Comparison of ENCODE assay signal across 11 cellular contexts in genomic region chr1:44946720-44947059, GRCh38. TPM values are rescaled to one million over a fixed set of nuclear protein-coding genes. Genes with fewer than 3 reads are reported as not detected.
DNase-seq lines count a peak whose midpoint lies in the region; TF ChIP-seq lines count a peak whose summit lies in the region.
"Had no signal": no experiment of that assay in that cellular context is flagged by ENCODE, and none has a peak within 500 bp of the region (broad histone marks: within the 10 kb centered on the region; RNA-seq: fewer than 3 reads in every experiment).

No MANE protein-coding gene starts in this region.

- no peaks in the 10 kb centered on the region for H3K27me3 ChIP-seq in BLaER1 treated with 17β-estradiol and CSF1 and Interleukin-3, amounts not matched to agents 10 nM and 100 nM
- H3K27me3 ChIP-seq in SJCRH30 (no peaks in the 10 kb centered on the region), esophagus muscularis mucosa (no peaks in the 10 kb centered on the region), sigmoid colon (no peaks in the 10 kb centered on the region), H7 (ENCODE audit: control insufficient read depth, insufficient read depth, low read length) (no peaks in the 10 kb centered on the region), neuronal stem cell (ENCODE audit: control insufficient read depth in 3 of 3, insufficient read depth in 3 of 3, low read depth in 1 of 3, low read length in 3 of 3) (no peaks in the 10 kb centered on the region)

- H3K36me3 ChIP-seq in BLaER1 treated with 17β-estradiol and CSF1 and Interleukin-3, amounts not matched to agents 10 nM and 100 nM: peaks cover under 1 to 19% (median 5%) of the 10 kb centered on the region in 11 experiments; a peak in 16 of 22 replicates
- no peaks in the 10 kb centered on the region for H3K36me3 ChIP-seq in SJCRH30
- H3K36me3 ChIP-seq in esophagus muscularis mucosa: no peaks in the 10 kb centered on the region
- H3K36me3 ChIP-seq in sigmoid colon: no peaks in the 10 kb centered on the region
- no peaks in the 10 kb centered on the region for H3K36me3 ChIP-seq in H7 (replicated peaks; ENCODE audit: control insufficient read depth, insufficient read depth, low read length)
- H3K36me3 ChIP-seq in neuronal stem cell (replicated peaks in 1 of 2; ENCODE audit: control insufficient read depth in 2 of 2, insufficient read depth in 2 of 2, low read length in 2 of 2): no peaks in the 10 kb centered on the region

- H4K91ac ChIP-seq in neuronal stem cell (ENCODE audit: low read depth, low read length, poor library complexity): no peak overlapping the region

- TF ChIP-seq CTCF in esophagus muscularis mucosa (IDR thresholded peaks at IDR 0.05) (no peak), sigmoid colon (IDR thresholded peaks at IDR 0.05) (no peak)

- H3K14ac ChIP-seq in neuronal stem cell (ENCODE audit: low read length): no peak overlapping the region

- H2AFZ ChIP-seq in neuronal stem cell (ENCODE audit: low read length): no peak overlapping the region

- no peak overlapping the region for H3K18ac ChIP-seq in neuronal stem cell (ENCODE audit: low read length)

- no peak overlapping the region for H3K23ac ChIP-seq in neuronal stem cell (ENCODE audit: low read depth, low read length, poor library complexity)

- TF ChIP-seq POLR2A in esophagus muscularis mucosa (IDR thresholded peaks at IDR 0.05; ENCODE audit: low read depth) (no peak), sigmoid colon (IDR thresholded peaks at IDR 0.05) (no peak)

- H3K9ac ChIP-seq in BLaER1 treated with 17β-estradiol and CSF1 and Interleukin-3, amounts not matched to agents 10 nM and 100 nM: peak overlapping the region in 2 of 11 experiments; percentile 6 to 54; a peak in 1 of 22 replicates
- H3K9ac ChIP-seq in neuronal stem cell (ENCODE audit: low read depth, low read length, poor library complexity): no peak overlapping the region

- DNase-seq in SJCRH30 (no peak), esophagus muscularis mucosa (ENCODE audit: extremely low spot score) (no peak), sigmoid colon (no peak), amygdala (lab: John Stamatoyannopoulos, UW) (no peak), H7 (no peak), neuronal stem cell (ENCODE audit: low spot score) (no peak)
- DNase-seq in activated naive CD4-positive, alpha-beta T cell treated with Interleukin-2 at 50 U/mL for 16 hours: no peak
- DNase-seq: activated B cell treated with CpG ODN at 0.5 μM for 24 hours, NCI-H1417 treated with DMSO at 0.1 percent for 48 hours, NCI-H748 treated with DMSO at 0.1 percent for 48 hours had no signal

- no peak overlapping the region for H2BK5ac ChIP-seq in neuronal stem cell (ENCODE audit: low read length)

- H3K79me1 ChIP-seq in neuronal stem cell (ENCODE audit: low read depth, low read length): no peaks in the 10 kb centered on the region

- H2AK5ac ChIP-seq in neuronal stem cell (ENCODE audit: low read depth, low read length): no peak overlapping the region

- peak overlapping the region; percentile 55 to 90 (median 76); a peak in 21 of 22 replicates for H3K4me2 ChIP-seq in BLaER1 treated with 17β-estradiol and CSF1 and Interleukin-3, amounts not matched to agents 10 nM and 100 nM
- H3K4me2 ChIP-seq in neuronal stem cell (ENCODE audit: insufficient read depth, low read length, poor library complexity, severe bottlenecking): no peak overlapping the region

- no peak overlapping the region for H4K8ac ChIP-seq in neuronal stem cell (ENCODE audit: low read depth, low read length)

- whole genome bisulfite sequencing in esophagus muscularis mucosa: 70% methylated on average over 1 of the region's 1 CpG
- 61 to 76% methylated on average over 1 of the region's 1 CpG for WGBS in sigmoid colon, 2 donors
- WGBS in neuronal stem cell (ENCODE audit: extremely low coverage in 2 of 2, insufficient read length in 2 of 2, insufficient replicate concordance in 1 of 2), 2 donors: no CpG with 5 or more reads among the region's 1 CpG

- H3K4me3 ChIP-seq in BLaER1 treated with 17β-estradiol and CSF1 and Interleukin-3, amounts not matched to agents 10 nM and 100 nM: no peak overlapping the region; a peak in 1 of 20 replicates
- H3K4me3 ChIP-seq in SJCRH30 (peak overlapping the region; percentile 37; the same call in 1 of the 2 replicates), esophagus muscularis mucosa (no peak overlapping the region), sigmoid colon (no peak overlapping the region), H7 (ENCODE audit: insufficient read depth, low read depth, low read length) (no peak overlapping the region), neuronal stem cell (ENCODE audit: low read length in 2 of 2) (no peak overlapping the region)

- no peak overlapping the region for H2BK15ac ChIP-seq in neuronal stem cell (ENCODE audit: low read length)

- peak overlapping the region in 5 of 11 experiments; percentile 11 to 46 (median 26); a peak in 5 of 22 replicates for H3K27ac ChIP-seq in BLaER1 treated with 17β-estradiol and CSF1 and Interleukin-3, amounts not matched to agents 10 nM and 100 nM
- H3K27ac ChIP-seq in SJCRH30: peak overlapping the region; percentile 91
- peak overlapping the region; percentile 63 to 82 (median 72) for H3K27ac ChIP-seq in esophagus muscularis mucosa (replicated peaks in 1 of 4)
- H3K27ac ChIP-seq in sigmoid colon: peak overlapping the region; percentile 52 to 74 (median 66)
- H3K27ac ChIP-seq in neuronal stem cell (replicated peaks; ENCODE audit: low read length): no peak overlapping the region

- TF ChIP-seq EP300 in esophagus muscularis mucosa (IDR thresholded peaks at IDR 0.05) (no peak), sigmoid colon (IDR thresholded peaks at IDR 0.05) (no peak)

- H3K4ac ChIP-seq in neuronal stem cell (ENCODE audit: low read length): no peak overlapping the region

- H2BK120ac ChIP-seq in neuronal stem cell (ENCODE audit: low read depth, low read length): no peak overlapping the region

- no peaks in the 10 kb centered on the region for H3K9me3 ChIP-seq in BLaER1 treated with 17β-estradiol and CSF1 and Interleukin-3, amounts not matched to agents 10 nM and 100 nM (replicated peaks in 1 of 11)
- no peaks in the 10 kb centered on the region for H3K9me3 ChIP-seq in SJCRH30 (replicated peaks)
- H3K9me3 ChIP-seq in esophagus muscularis mucosa: no peaks in the 10 kb centered on the region
- no peaks in the 10 kb centered on the region for H3K9me3 ChIP-seq in sigmoid colon
- H3K9me3 ChIP-seq in neuronal stem cell (replicated peaks in 1 of 2; ENCODE audit: control insufficient read depth in 2 of 2, insufficient read depth in 1 of 2, low read depth in 1 of 2, low read length in 2 of 2): no peaks in the 10 kb centered on the region

- no peak overlapping the region for H2BK12ac ChIP-seq in neuronal stem cell (ENCODE audit: low read length)

- peaks cover 0 to 29% (median 0%) of the 10 kb centered on the region in 11 experiments; a peak in 5 of 22 replicates for H4K20me1 ChIP-seq in BLaER1 treated with 17β-estradiol and CSF1 and Interleukin-3, amounts not matched to agents 10 nM and 100 nM

- H3K4me1 ChIP-seq in BLaER1 treated with 17β-estradiol and CSF1 and Interleukin-3, amounts not matched to agents 10 nM and 100 nM: peaks cover 15 to 39% (median 25%) of the 10 kb centered on the region in 10 experiments
- peaks cover 31% of the 10 kb centered on the region for H3K4me1 ChIP-seq in SJCRH30
- H3K4me1 ChIP-seq in esophagus muscularis mucosa: peaks cover 26 to 41% (median 32%) of the 10 kb centered on the region in 4 donors
- H3K4me1 ChIP-seq in sigmoid colon: peaks cover 0 to 27% (median 22%) of the 10 kb centered on the region in 4 donors
- H3K4me1 ChIP-seq in neuronal stem cell (ENCODE audit: control insufficient read depth in 2 of 2, insufficient read depth in 1 of 2, low read depth in 1 of 2, low read length in 2 of 2): peaks cover 0 to 6% of the 10 kb centered on the region in 2 donors

- intact Hi-C loops in esophagus muscularis mucosa (cut with DNase I) (no loop called here), sigmoid colon (cut with DNase I) (no loop called here)

RNA-seq across cellular contexts. Expression of gene EIF2B3, which starts 39.7 kb away (rescaled TPM):
- total RNA-seq in SJCRH30 (2014; rRNA removed; shearing (Covaris generic)): 40.1 TPM in 2 replicates
- total RNA-seq in esophagus muscularis mucosa (10 to 100 TPM; 23.4 to 27.4 (median 26.0) TPM), sigmoid colon (10 to 100 TPM; 15.1 to 33.2 (median 25.8) TPM)
- 10 to 100 TPM in 1 of 3 donors, 1 to 10 TPM in 2; 7.8 to 16.1 (median 9.5) TPM for polyA plus RNA-seq in sigmoid colon
- total RNA-seq in H7 (2014; rRNA removed; shearing (Covaris generic)): 56.8 and 60.1 TPM in 2 replicates
- polyA plus RNA-seq in neuronal stem cell (2013, experiment 1 of 2): 23.1 TPM
- polyA plus RNA-seq in neuronal stem cell (2013, experiment 2 of 2): 24.6 TPM
